1 cellular context compared by ENCODE assay signal in the genomic region with DNA sequence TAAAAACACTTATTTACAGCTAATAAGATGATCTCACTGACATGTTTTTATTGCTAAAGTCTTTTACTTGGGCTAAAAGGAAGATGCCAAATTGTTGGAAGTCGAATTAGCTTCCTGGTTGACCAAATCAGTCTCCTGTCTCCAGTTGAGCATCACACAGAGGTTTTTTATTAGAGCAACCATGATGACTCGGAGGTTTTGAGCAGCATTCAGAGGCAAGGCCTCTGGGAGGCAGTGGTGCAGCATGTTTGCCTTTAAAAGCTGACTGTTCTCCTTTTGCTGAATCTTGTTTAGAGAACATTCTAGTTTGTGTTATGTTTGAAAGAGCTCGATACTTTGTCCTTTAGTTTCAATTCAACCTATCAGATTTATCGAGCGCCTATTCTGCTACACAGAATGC.
TF ChIP-seq lines count a peak whose summit lies in the region.

No MANE protein-coding gene starts in this region.

TF ChIP-seq in H1, 55 proteins besides CTCF, POLR2A, EP300 and RAD21:
- TF ChIP-seq YY1 (IDR thresholded peaks at IDR 0.05; ENCODE audit: low read depth, low read length), result peak; percentile 66
- TF ChIP-seq FOSL1 (IDR thresholded peaks at IDR 0.05; ENCODE audit: insufficient read depth, low read depth, low read length), result no peak
- peak; percentile 97 for TF ChIP-seq MAFK (IDR thresholded peaks at IDR 0.05; ENCODE audit: low read depth, low read length)
- TF ChIP-seq POLR2AphosphoS5 (IDR thresholded peaks at IDR 0.05; ENCODE audit: low read depth, low read length), result 0 out of 2 replicates have a peak, but pooled peaks have one; percentile 26
- peak; percentile 99 for TF ChIP-seq BACH1 (IDR thresholded peaks at IDR 0.05; ENCODE audit: low read length)
- TF ChIP-seq, protein P1, sequence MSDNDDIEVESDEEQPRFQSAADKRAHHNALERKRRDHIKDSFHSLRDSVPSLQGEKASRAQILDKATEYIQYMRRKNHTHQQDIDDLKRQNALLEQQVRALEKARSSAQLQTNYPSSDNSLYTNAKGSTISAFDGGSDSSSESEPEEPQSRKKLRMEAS (IDR thresholded peaks at IDR 0.05), result no peak
- TF ChIP-seq HDAC2 (IDR thresholded peaks at IDR 0.05; ENCODE audit: borderline replicate concordance in 1 of 2, low read depth in 2 of 2, low read length in 2 of 2), result no peak
- TF ChIP-seq TBP (IDR thresholded peaks at IDR 0.05; ENCODE audit: low read depth, low read length), result no peak
